8 cellular contexts compared by ENCODE assay signal in genomic region chr16:667780-668518, GRCh38. TPM values are rescaled to one million over a fixed set of nuclear protein-coding genes. Genes with fewer than 3 reads are reported as not detected.
DNase-seq lines count a peak whose midpoint lies in the region; ATAC-seq and TF ChIP-seq lines count a peak whose summit lies in the region.

RHOT2 (plus strand) TSS chr16:668132; CDS start chr16:668200, 68 bp downstream.

- no peaks in the 10 kb centered on the region for H3F3A ChIP-seq in OCI-LY1 (ENCODE audit: insufficient read depth, low read length)

- no peaks in the 10 kb centered on the region for H3K9me3 Mint-ChIP-seq in mesothelial cell of epicardium

- in situ Hi-C loops in endometrial microvascular endothelial cells (cut with HindIII; ENCODE audit: inconsistent ontology term, low pct_unique_long_range_greater_than_20kb, low sequenced_read_pairs), result no loop called here

- H3K79me2 ChIP-seq in OCI-LY1 (ENCODE audit: insufficient read depth, low read length), result no peaks in the 10 kb centered on the region

- peak; percentile 94 for TF ChIP-seq CTCF in OCI-LY1 (IDR thresholded peaks at IDR 0.05; ENCODE audit: low read length)
- TF ChIP-seq CTCF in mesothelial cell of epicardium (IDR thresholded peaks at IDR 0.05; ENCODE audit: unreplicated experiment), result peak; percentile 58

- H3K9me2 ChIP-seq in OCI-LY1 (ENCODE audit: low read depth, low read length), result no peaks in the 10 kb centered on the region

- H4K20me1 ChIP-seq in OCI-LY1 (ENCODE audit: insufficient read depth, low read length), result no peaks in the 10 kb centered on the region

- ATAC-seq in GM21381 (IDR thresholded peaks at IDR 0.05; ENCODE audit: unreplicated experiment), result peak; percentile 83

- H3K9ac ChIP-seq in OCI-LY1 (ENCODE audit: low read length), result peak within 1 kb of the TSS; percentile 99

- DNase-seq in COLO829 (ENCODE audit: low spot score), result peak; percentile 60
- DNase-seq in HuH-7 (ENCODE audit: low spot score), result peak; percentile 71
- peak; percentile 81 for DNase-seq in activated CD8-positive, alpha-beta memory T cell treated with anti-CD3 and anti-CD28 coated beads, Interleukin-2, amount 50 U/mL, for 24 hours (ENCODE audit: extremely low read depth)
- DNase-seq in mesothelial cell of epicardium (ENCODE audit: low spot score in 2 of 2, unreplicated experiment in 2 of 2), result peak; percentile 91 to 92
- peak; percentile 78 to 88 for DNase-seq in stimulated activated CD8-positive, alpha-beta memory T cell treated with anti-CD3 and anti-CD28 coated beads, Interleukin-15, amount 100 ng/mL, for 4 hours (ENCODE audit: low read depth in 2 of 2)

- H3K4me3 ChIP-seq in OCI-LY1 (ENCODE audit: low read depth, low read length, poor library complexity, severe bottlenecking), result peak within 1 kb of the TSS; percentile 99

- H3K27me3 Mint-ChIP-seq in mesothelial cell of epicardium (ENCODE audit: low read depth), result no peaks in the 10 kb centered on the region

- 0 out of 2 replicates have a peak within 1 kb of the TSS, but pooled peaks have one; percentile 52 for H2AFZ ChIP-seq in OCI-LY1 (ENCODE audit: low read length)

- H3K4me1 ChIP-seq in OCI-LY1 (ENCODE audit: insufficient read depth, low read length, severe bottlenecking), result peaks cover 16% of the 10 kb centered on the region

- H3K27me3 ChIP-seq in OCI-LY1 (ENCODE audit: insufficient read depth, low read length), result no peaks in the 10 kb centered on the region

- H3K4me1 Mint-ChIP-seq in mesothelial cell of epicardium, result peaks cover 5% of the 10 kb centered on the region

- H3K36me3 ChIP-seq in OCI-LY1 (ENCODE audit: insufficient read depth, low read length), result peaks cover 42% of the 10 kb centered on the region

- H3K4me2 ChIP-seq in OCI-LY1 (ENCODE audit: low read length), result peak within 1 kb of the TSS; percentile 84

- peak within 1 kb of the TSS; percentile 61 for H3K27ac Mint-ChIP-seq in mesothelial cell of epicardium

- peaks cover 2% of the 10 kb centered on the region for H3K36me3 Mint-ChIP-seq in mesothelial cell of epicardium

- peak within 1 kb of the TSS; percentile 59 for H3K27ac ChIP-seq in OCI-LY1 (ENCODE audit: low read depth, low read length, poor library complexity, severe bottlenecking)

- H3K4me3 Mint-ChIP-seq in mesothelial cell of epicardium, result peak within 1 kb of the TSS; percentile 74

- no peaks in the 10 kb centered on the region for H3K9me3 ChIP-seq in OCI-LY1 (ENCODE audit: low read length)

RNA-seq across cellular contexts. Expression of gene RHOT2, which starts in this region (rescaled TPM):
- total RNA-seq in endometrial microvascular endothelial cells (ENCODE audit: inconsistent ontology term), result 41.3 TPM
- total RNA-seq in mesothelial cell of epicardium, result 190 to 207 TPM (median 194 TPM) in 3 replicates

Comparison
In these comparisons a context has a peak if more than half of its experiments do, and no peak if none do; other contexts are left out.
1. Peak in every context shown above with its lines: DNase-seq, ATAC-seq, H3K4me3 ChIP-seq and H3K27ac ChIP-seq.